9 cellular contexts compared by ENCODE assay signal in genomic region chr6:158475344-158476302, GRCh38.
DNase-seq lines count a peak whose midpoint lies in the region; ATAC-seq and TF ChIP-seq lines count a peak whose summit lies in the region.
"Had no signal": no experiment of that assay in that cellular context is flagged by ENCODE, and none has a peak within 500 bp of the region (broad histone marks: within the 10 kb centered on the region; RNA-seq: fewer than 3 reads in every experiment).

No MANE protein-coding gene starts in this region.

- peaks cover 0 to 10% of the 10 kb centered on the region in 2 donors for H3K36me3 ChIP-seq in vagina

- no peak overlapping the region for H3K4me3 ChIP-seq in fibroblast of pulmonary artery (replicated peaks; ENCODE audit: low read depth, low read length)
- no peak overlapping the region for H3K4me3 ChIP-seq in vagina
- H3K4me3 ChIP-seq: lower lobe of right lung had no signal

- DNase-seq in GF-D8 (lab: John Stamatoyannopoulos, UW) (peak; percentile 5), NOMO-1 (lab: John Stamatoyannopoulos, UW; ENCODE audit: unreplicated experiment in 2 of 2) (peak; percentile 30 to 54), fibroblast of pulmonary artery (ENCODE audit: low read depth) (peak; percentile 48), vagina (ENCODE audit: extremely low spot score in 2 of 2) (no peak), NCI-H446 treated with DMSO at 0.1 percent for 48 hours (lab: John Stamatoyannopoulos, UW) (no peak), UCSD-AML1 (lab: John Stamatoyannopoulos, UW; ENCODE audit: unreplicated experiment) (no peak)
- DNase-seq: lower lobe of right lung had no signal

- peaks cover 14% of the 10 kb centered on the region for H3K4me1 ChIP-seq in vagina
- H3K4me1 ChIP-seq: lower lobe of right lung had no signal

- peak overlapping the region; percentile 5 for H3K27ac ChIP-seq in vagina
- H3K27ac ChIP-seq: lower lobe of right lung had no signal

- no peak for TF ChIP-seq POLR2A in vagina (IDR thresholded peaks at IDR 0.05)

- intact Hi-C loops in vagina (cut with DNase I): no loop called here

- no peaks in the 10 kb centered on the region for H3K9me3 ChIP-seq in vagina
- H3K9me3 ChIP-seq: lower lobe of right lung had no signal

- TF ChIP-seq CTCF in fibroblast of pulmonary artery (IDR thresholded peaks at IDR 0.05; ENCODE audit: low read length, missing control alignments): no peak
- no peak for TF ChIP-seq CTCF in vagina (IDR thresholded peaks at IDR 0.05)

- H3K27me3 ChIP-seq in vagina: no peaks in the 10 kb centered on the region

- ATAC-seq in GM21423 (IDR thresholded peaks at IDR 0.05; ENCODE audit: unreplicated experiment) (peak; percentile 80), HG03521 (IDR thresholded peaks at IDR 0.05; ENCODE audit: unreplicated experiment) (peak; percentile 74)

Comparison
In these comparisons a context has a peak if more than half of its experiments do, and no peak if none do; other contexts are left out.
1. DNase-seq: peak in GF-D8 (single experiment), NOMO-1 (2 of 2) and fibroblast of pulmonary artery (single experiment); none in vagina (0 of 2), NCI-H446 treated with DMSO at 0.1 percent for 48 hours (single experiment) and UCSD-AML1 (single experiment).